Comparison of ENCODE assay signal across 31 cellular contexts in genomic region chr1:150534002-150534401, GRCh38. TPM values are rescaled to one million over a fixed set of nuclear protein-coding genes. Genes with fewer than 3 reads are reported as not detected.
DNase-seq lines count a peak whose midpoint lies in the region; ATAC-seq and TF ChIP-seq lines count a peak whose summit lies in the region.
"Had no signal": no experiment of that assay in that cellular context is flagged by ENCODE, and none has a peak within 500 bp of the region (broad histone marks: within the 10 kb centered on the region; RNA-seq: fewer than 3 reads in every experiment).

No MANE protein-coding gene starts in this region.

- peak overlapping the region; percentile 7 for H3K9ac ChIP-seq in neuronal stem cell (ENCODE audit: low read depth, low read length, poor library complexity)
- H3K9ac ChIP-seq: neural progenitor cell had no signal

- no peak overlapping the region for H4K8ac ChIP-seq in neuronal stem cell (ENCODE audit: low read depth, low read length)

- H3K23ac ChIP-seq in neuronal stem cell (ENCODE audit: low read depth, low read length, poor library complexity), result no peak overlapping the region

- H2AK5ac ChIP-seq in neuronal stem cell (ENCODE audit: low read depth, low read length), result no peak overlapping the region

- H3K9me3 ChIP-seq in Caco-2 (no peaks in the 10 kb centered on the region), neuronal stem cell (replicated peaks in 1 of 2; ENCODE audit: control insufficient read depth in 2 of 2, insufficient read depth in 1 of 2, low read depth in 1 of 2, low read length in 2 of 2) (no peaks in the 10 kb centered on the region)
- H3K9me3 ChIP-seq: HAP-1, right lobe of liver had no signal

- H3K4me1 Mint-ChIP-seq in Caco-2 (ENCODE audit: low read depth, unreplicated experiment), result peaks cover 56% of the 10 kb centered on the region
- H3K4me1 Mint-ChIP-seq in activated CD8-positive, alpha-beta T cell treated with anti-CD3 and anti-CD28 coated beads for 36 hours (ENCODE audit: low read depth), result no peaks in the 10 kb centered on the region

- no peak for TF ChIP-seq CTCF in Caco-2 (IDR thresholded peaks at IDR 0.05; ENCODE audit: insufficient read depth in 1 of 2, low read depth in 1 of 2, low read length in 1 of 2, severe bottlenecking in 1 of 2, unreplicated experiment in 1 of 2)
- TF ChIP-seq CTCF in activated CD8-positive, alpha-beta T cell treated with anti-CD3 and anti-CD28 coated beads for 36 hours (IDR thresholded peaks at IDR 0.05), result no peak

- no peak overlapping the region for H2BK15ac ChIP-seq in neuronal stem cell (ENCODE audit: low read length)

- H3K79me1 ChIP-seq in neuronal stem cell (ENCODE audit: low read depth, low read length), result no peaks in the 10 kb centered on the region

- WGBS in neuronal stem cell (ENCODE audit: extremely low coverage in 2 of 2, insufficient read length in 2 of 2, insufficient replicate concordance in 1 of 2), 2 donors, result no CpG with 5 or more reads among the region's 6 CpGs

- H3K27ac Mint-ChIP-seq in Caco-2 (ENCODE audit: unreplicated experiment), result peak overlapping the region; percentile 91
- H3K27ac Mint-ChIP-seq in activated CD8-positive, alpha-beta T cell treated with anti-CD3 and anti-CD28 coated beads for 36 hours, result no peak overlapping the region
- H3K27ac Mint-ChIP-seq: activated naive CD8-positive, alpha-beta T cell treated with anti-CD3 and anti-CD28 coated beads, Interleukin-2, amount 10 ng/mL, durations not matched to agents 7 days and 5 days had no signal

- H3K27me3 ChIP-seq in Caco-2 (replicated peaks; ENCODE audit: control insufficient read depth, insufficient read depth, low read length) (no peaks in the 10 kb centered on the region), H7 (ENCODE audit: control insufficient read depth, insufficient read depth, low read length) (no peaks in the 10 kb centered on the region; the same call in 1 of the 2 replicates), neuronal stem cell (ENCODE audit: control insufficient read depth in 3 of 3, insufficient read depth in 3 of 3, low read depth in 1 of 3, low read length in 3 of 3) (no peaks in the 10 kb centered on the region)
- H3K27me3 ChIP-seq: neural progenitor cell, right lobe of liver had no signal

- peaks cover 18% of the 10 kb centered on the region for H3K36me3 Mint-ChIP-seq in Caco-2 (ENCODE audit: insufficient read depth, unreplicated experiment)
- no peaks in the 10 kb centered on the region for H3K36me3 Mint-ChIP-seq in activated CD8-positive, alpha-beta T cell treated with anti-CD3 and anti-CD28 coated beads for 36 hours (ENCODE audit: low read depth)
- H3K36me3 Mint-ChIP-seq: activated naive CD8-positive, alpha-beta T cell treated with anti-CD3 and anti-CD28 coated beads, Interleukin-2, amount 10 ng/mL, durations not matched to agents 7 days and 5 days; neural progenitor cell; type B pancreatic cell had no signal

- H3K36me3 ChIP-seq in Caco-2 (ENCODE audit: control insufficient read depth, insufficient read depth, low read length) (no peaks in the 10 kb centered on the region), H7 (replicated peaks; ENCODE audit: control insufficient read depth, insufficient read depth, low read length) (no peaks in the 10 kb centered on the region), neuronal stem cell (replicated peaks in 1 of 2; ENCODE audit: control insufficient read depth in 2 of 2, insufficient read depth in 2 of 2, low read length in 2 of 2) (no peaks in the 10 kb centered on the region)
- H3K36me3 ChIP-seq: HAP-1, neural progenitor cell, right lobe of liver had no signal

- no peak overlapping the region for H4K91ac ChIP-seq in neuronal stem cell (ENCODE audit: low read depth, low read length, poor library complexity)

- H3K4me1 ChIP-seq in Caco-2, result peaks cover 66% of the 10 kb centered on the region
- H3K4me1 ChIP-seq in neuronal stem cell (ENCODE audit: control insufficient read depth in 2 of 2, insufficient read depth in 1 of 2, low read depth in 1 of 2, low read length in 2 of 2), result peaks cover 3 to 10% of the 10 kb centered on the region in 2 donors
- H3K4me1 ChIP-seq: HAP-1 had no signal

- no peak overlapping the region for H2AFZ ChIP-seq in neuronal stem cell (ENCODE audit: low read length)
- H2AFZ ChIP-seq: neural progenitor cell had no signal

- no peak overlapping the region for H2BK120ac ChIP-seq in neuronal stem cell (ENCODE audit: low read depth, low read length)

- H2BK5ac ChIP-seq in neuronal stem cell (ENCODE audit: low read length), result no peak overlapping the region

- intact Hi-C loops in Caco-2 (cut with micrococcal nuclease; ENCODE audit: unreplicated experiment), result no loop called here
- intact Hi-C loops in activated CD8-positive, alpha-beta T cell treated with anti-CD3 and anti-CD28 coated beads for 36 hours (cut with micrococcal nuclease), result no loop called here

- H3K14ac ChIP-seq in neuronal stem cell (ENCODE audit: low read length), result no peak overlapping the region

- DNase-seq in Caco-2 (no peak), H7 (peak; percentile 34), epithelial cell of prostate (ENCODE audit: low read depth, low spot score) (no peak), neuronal stem cell (ENCODE audit: low spot score) (no peak), NCI-H2029 (lab: John Stamatoyannopoulos, UW) (no peak), AG08396 (ENCODE audit: low spot score) (no peak)
- DNase-seq in activated CD8-positive, alpha-beta T cell treated with anti-CD3 and anti-CD28 coated beads for 36 hours, result no peak
- DNase-seq: ACHN; activated CD4-positive, alpha-beta T cell treated with anti-CD3 and anti-CD28 coated beads, Interleukin-2, amount 50 U/mL, for 4 hours; activated gamma-delta T cell treated with Interleukin-2 at 50 U/mL for 16 hours; activated naive CD8-positive, alpha-beta T cell treated with anti-CD3 and anti-CD28 coated beads, Interleukin-2, amount 10 ng/mL, durations not matched to agents 7 days and 5 days; activated T-cell treated with anti-CD3 and anti-CD28 coated beads, Interleukin-2, amount 50 U/mL, for 48 hours; CD8-positive, alpha-beta memory T cell; central memory CD4-positive, alpha-beta T cell; hypothalamus; Kasumi-1; mesenchymal stem cell; MV-4-11; NCI-H1694; NCI-H446 treated with DMSO at 0.1 percent for 48 hours; RPMI8226; stimulated activated CD4-positive, alpha-beta T cell treated with anti-CD3 and anti-CD28 coated beads, Interleukin-4, amount 100 ng/mL, for 1 hour; T-helper 1 cell had no signal

- ATAC-seq in HG02973 (IDR thresholded peaks at IDR 0.05; ENCODE audit: unreplicated experiment), result no peak
- ATAC-seq in activated CD8-positive, alpha-beta T cell treated with anti-CD3 and anti-CD28 coated beads for 36 hours, result no peak
- ATAC-seq: right lobe of liver had no signal

- H3K4me2 ChIP-seq in neuronal stem cell (ENCODE audit: insufficient read depth, low read length, poor library complexity, severe bottlenecking), result no peak overlapping the region
- H3K4me2 ChIP-seq: neural progenitor cell had no signal

- H3K9me3 Mint-ChIP-seq in Caco-2 (ENCODE audit: unreplicated experiment), result no peaks in the 10 kb centered on the region
- H3K9me3 Mint-ChIP-seq in activated CD8-positive, alpha-beta T cell treated with anti-CD3 and anti-CD28 coated beads for 36 hours, result no peaks in the 10 kb centered on the region
- H3K9me3 Mint-ChIP-seq: activated naive CD8-positive, alpha-beta T cell treated with anti-CD3 and anti-CD28 coated beads, Interleukin-2, amount 10 ng/mL, durations not matched to agents 7 days and 5 days; CD8-positive, alpha-beta memory T cell; neural progenitor cell; type B pancreatic cell had no signal

- no peak overlapping the region for H3K4ac ChIP-seq in neuronal stem cell (ENCODE audit: low read length)

- no TSS peak for BruUV-seq in Caco-2 (replicated peaks; lab: Mats Ljungman, UMichigan)

- peak overlapping the region; percentile 52 for H3K18ac ChIP-seq in neuronal stem cell (ENCODE audit: low read length)

- no peak overlapping the region for H3K4me3 Mint-ChIP-seq in Caco-2 (ENCODE audit: unreplicated experiment)
- H3K4me3 Mint-ChIP-seq in activated CD8-positive, alpha-beta T cell treated with anti-CD3 and anti-CD28 coated beads for 36 hours, result no peak overlapping the region
- H3K4me3 Mint-ChIP-seq: activated naive CD8-positive, alpha-beta T cell treated with anti-CD3 and anti-CD28 coated beads, Interleukin-2, amount 10 ng/mL, durations not matched to agents 7 days and 5 days; CD8-positive, alpha-beta memory T cell; neural progenitor cell; type B pancreatic cell had no signal

- H2BK12ac ChIP-seq in neuronal stem cell (ENCODE audit: low read length), result no peak overlapping the region

- CTCF ChIA-PET in Caco-2 (lab: Charles Lee), result interaction anchor here (0.7 kb wide), 1 partner anchor 36 kb away, joined by 4 read pairs; no protein-coding TSS in a partner anchor
- CTCF ChIA-PET in activated CD8-positive, alpha-beta T cell treated with anti-CD3 and anti-CD28 coated beads for 36 hours (lab: Charles Lee), result interaction anchor here (1.5 to 3.3 kb wide), 6 partner anchors 9 to 278 kb away, joined by 4 to 22 read pairs (median 10); partner anchors contain the start of gene CTSK

- H3K4me3 ChIP-seq in Caco-2 (ENCODE audit: low read depth, low read length) (no peak overlapping the region), H7 (ENCODE audit: insufficient read depth, low read depth, low read length) (no peak overlapping the region), neuronal stem cell (ENCODE audit: low read length in 2 of 2) (peak overlapping the region in 1 of 2 donors; percentile 27)
- H3K4me3 ChIP-seq: HAP-1, neural progenitor cell, right lobe of liver, SK-N-MC had no signal

- POLR2A ChIA-PET in Caco-2 (lab: Charles Lee), result no interaction called here
- POLR2A ChIA-PET in activated CD8-positive, alpha-beta T cell treated with anti-CD3 and anti-CD28 coated beads for 36 hours (lab: Charles Lee), result no interaction called here

- H3K27ac ChIP-seq in epithelial cell of prostate (peak overlapping the region; percentile 91), neuronal stem cell (replicated peaks; ENCODE audit: low read length) (no peak overlapping the region)
- H3K27ac ChIP-seq: neural progenitor cell, right lobe of liver, SK-N-MC had no signal

- no peaks in the 10 kb centered on the region for H3K27me3 Mint-ChIP-seq in Caco-2 (ENCODE audit: insufficient read depth, unreplicated experiment)
- no peaks in the 10 kb centered on the region for H3K27me3 Mint-ChIP-seq in activated CD8-positive, alpha-beta T cell treated with anti-CD3 and anti-CD28 coated beads for 36 hours
- H3K27me3 Mint-ChIP-seq: activated naive CD8-positive, alpha-beta T cell treated with anti-CD3 and anti-CD28 coated beads, Interleukin-2, amount 10 ng/mL, durations not matched to agents 7 days and 5 days; type B pancreatic cell had no signal

RNA-seq across cellular contexts. Expression of gene ADAMTSL4, which starts 15.2 kb away (rescaled TPM):
- 16.1 and 17.6 TPM in 2 replicates for total RNA-seq in Caco-2 (2022)
- 4.2 and 8.1 TPM in 2 replicates for total RNA-seq in H7 (2014; rRNA removed; shearing (Covaris generic))
- polyA plus RNA-seq in neuronal stem cell (2013, experiment 1 of 2), result 0.14 TPM
- polyA plus RNA-seq in neuronal stem cell (2013, experiment 2 of 2), result 0.17 TPM
- under 1 TPM; 0.11 to 0.20 TPM for total RNA-seq in activated CD8-positive, alpha-beta T cell treated with anti-CD3 and anti-CD28 coated beads for 36 hours
- total RNA-seq: OCI-LY7 had no signal
- polyA plus RNA-seq: CD8-positive, alpha-beta memory T cell had no signal

RNA-seq across cellular contexts. Expression of gene FALEC, which starts 18.4 kb away (rescaled TPM):
- total RNA-seq in Caco-2 (2022), result 0.59 and 0.63 TPM in 2 replicates
- 1.7 and 2.6 TPM in 2 replicates for total RNA-seq in H7 (2014; rRNA removed; shearing (Covaris generic))
- polyA plus RNA-seq in neuronal stem cell (2013, experiment 1 of 2), result 0.67 TPM
- 1.1 TPM for polyA plus RNA-seq in neuronal stem cell (2013, experiment 2 of 2)
- total RNA-seq in activated CD8-positive, alpha-beta T cell treated with anti-CD3 and anti-CD28 coated beads for 36 hours, result not detected
- total RNA-seq: CD8-positive, alpha-beta memory T cell; right lobe of liver had no signal
- polyA plus RNA-seq: BJ; CD8-positive, alpha-beta memory T cell had no signal

RNA-seq across cellular contexts. Expression of gene ECM1, which starts 26.1 kb away (rescaled TPM):
- 0.95 and 2.4 TPM in 2 replicates for total RNA-seq in Caco-2 (2022)
- total RNA-seq in H7 (2014; rRNA removed; shearing (Covaris generic)), result 1.9 and 3.6 TPM in 2 replicates
- polyA plus RNA-seq in neuronal stem cell (2013, experiment 1 of 2), result 0.91 TPM
- 0.91 TPM for polyA plus RNA-seq in neuronal stem cell (2013, experiment 2 of 2)
- under 1 TPM; 0.74 to 0.81 TPM for total RNA-seq in activated CD8-positive, alpha-beta T cell treated with anti-CD3 and anti-CD28 coated beads for 36 hours

RNA-seq across cellular contexts. Expression of gene MCL1, which starts 45.4 kb away (rescaled TPM):
- 130 and 134 TPM in 2 replicates for total RNA-seq in Caco-2 (2022)
- total RNA-seq in H7 (2014; rRNA removed; shearing (Covaris generic)), result 165 and 234 TPM in 2 replicates
- 117 TPM for polyA plus RNA-seq in neuronal stem cell (2013, experiment 1 of 2)
- polyA plus RNA-seq in neuronal stem cell (2013, experiment 2 of 2), result 117 TPM
- total RNA-seq in activated CD8-positive, alpha-beta T cell treated with anti-CD3 and anti-CD28 coated beads for 36 hours, result 100 to 1,000 TPM; 207 TPM

RNA-seq across cellular contexts. Expression of gene TARS2, which starts 46.8 kb away (rescaled TPM):
- 26.8 and 30.6 TPM in 2 replicates for total RNA-seq in Caco-2 (2022)
- 65.3 and 76.9 TPM in 2 replicates for total RNA-seq in H7 (2014; rRNA removed; shearing (Covaris generic))
- 19.0 TPM for polyA plus RNA-seq in neuronal stem cell (2013, experiment 1 of 2)
- polyA plus RNA-seq in neuronal stem cell (2013, experiment 2 of 2), result 18.4 TPM
- total RNA-seq in activated CD8-positive, alpha-beta T cell treated with anti-CD3 and anti-CD28 coated beads for 36 hours, result 10 to 100 TPM; 43.3 to 44.5 TPM
